Comparison of ENCODE assay signal across 31 cellular contexts in the genomic region with DNA sequence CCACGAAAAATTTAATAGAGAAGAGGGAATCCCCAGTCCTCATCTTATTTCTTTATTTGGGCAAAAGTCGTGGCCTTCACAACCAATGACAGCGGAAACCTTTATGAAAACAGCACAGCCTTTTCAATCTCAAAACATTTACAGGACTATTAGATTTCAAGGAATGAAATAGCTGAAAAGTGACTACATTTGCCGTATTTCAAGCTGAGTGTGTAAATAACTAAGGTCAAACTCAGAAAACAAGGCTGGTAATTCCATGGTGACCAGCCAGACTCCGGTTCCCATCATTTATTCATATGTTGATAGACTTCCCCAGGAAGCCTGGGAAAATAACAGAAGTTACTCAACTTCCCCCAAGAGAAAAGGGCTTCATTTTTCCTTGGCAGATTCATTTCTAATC.
DNase-seq lines count a peak whose midpoint lies in the region; ATAC-seq, FAIRE-seq and TF ChIP-seq lines count a peak whose summit lies in the region.
"Had no signal": no experiment of that assay in that cellular context is flagged by ENCODE, and none has a peak within 500 bp of the region (broad histone marks: within the 10 kb centered on the region; RNA-seq: fewer than 3 reads in every experiment).

No MANE protein-coding gene starts in this region.

- WGBS in H9 (ENCODE audit: extremely low coverage, insufficient read length, low lambda C conversion rate), result no CpG with 5 or more reads among the region's 5 CpGs
- WGBS in H1 (ENCODE audit: extremely low coverage in 1 of 2, insufficient coverage in 1 of 2, insufficient read length in 1 of 2, insufficient replicate concordance in 2 of 2, low coverage in 1 of 2, low lambda C conversion rate in 2 of 2, missing lambda C conversion rate in 1 of 2), 2 experiments, result 41% methylated on average over 5 of the region's 5 CpGs; no CpG with 5 or more reads in 1 of the 2 experiments

- H3K27ac ChIP-seq in H9 (ENCODE audit: insufficient read length, low read depth, low read length) (no peak overlapping the region), H1 (ENCODE audit: low read depth, low read length) (no peak overlapping the region), iPS-18a (ENCODE audit: low read length) (peak overlapping the region; percentile 27), gastrocnemius medialis (peak overlapping the region in 2 of 4 donors; percentile 34 to 35)
- H3K27ac ChIP-seq: A549, epithelial cell of prostate, prostate gland had no signal

- intact Hi-C loops in gastrocnemius medialis (cut with DNase I; ENCODE audit: low total_unique reads), result no loop called here

- no peak for DNase-seq in H9
- no peak for DNase-seq in H1 (ENCODE audit: low read depth in 1 of 2, low spot score in 2 of 2)
- DNase-seq in gastrocnemius medialis, result no peak
- DNase-seq in endothelial cell (ENCODE audit: low spot score), result no peak
- no peak for DNase-seq in H54 (ENCODE audit: insufficient read length, low spot score)
- no peak for DNase-seq in NCI-H526 (lab: John Stamatoyannopoulos, UW)
- DNase-seq: activated T-cell treated with anti-CD3 and anti-CD28 coated beads, Interleukin-2, amount 50 U/mL, for 1 hour; BE2C; DMS79; foreskin fibroblast; hippocampal formation; mesendoderm; naive thymus-derived CD4-positive, alpha-beta T cell; NCI-H1048; NCI-H1930; NCI-H2227 treated with DMSO at 0.1 percent for 48 hours; SHP77 treated with DMSO at 0.1 percent for 48 hours; small intestine; stimulated activated CD4-positive, alpha-beta T cell treated with anti-CD3 and anti-CD28 coated beads, Interleukin-4, amount 100 ng/mL, for 1 hour; stimulated activated naive CD8-positive, alpha-beta T cell treated with anti-CD3 and anti-CD28 coated beads, Interleukin-15, Interleukin-2, amounts not matched to agents 100 U/mL and 50 U/mL, for 24 hours; transverse colon had no signal

- H3K36me3 ChIP-seq in H1 (ENCODE audit: control insufficient read depth in 2 of 4, insufficient read depth in 4 of 4, low read length in 3 of 4) (no peaks in the 10 kb centered on the region), iPS-18a (ENCODE audit: control insufficient read depth, low read depth, low read length) (no peaks in the 10 kb centered on the region), gastrocnemius medialis (no peaks in the 10 kb centered on the region)
- H3K36me3 ChIP-seq: BE2C, prostate gland, transverse colon had no signal

- no peaks in the 10 kb centered on the region; a peak in 1 of 7 replicates for H3K36me3 Mint-ChIP-seq in H9 (ENCODE audit: insufficient read depth in 1 of 3, low read depth in 3 of 3)
- no peaks in the 10 kb centered on the region for H3K36me3 Mint-ChIP-seq in endothelial cell (ENCODE audit: low read depth, unreplicated experiment)
- H3K36me3 Mint-ChIP-seq in stimulated activated memory B cell treated with anti-CD40 and anti-IgM and Interleukin-4, amounts not matched to agents 10 μg/mL and 1 μg/mL and 100 μg/mL, for 72 hours, result no peaks in the 10 kb centered on the region
- H3K36me3 Mint-ChIP-seq: naive thymus-derived CD4-positive, alpha-beta T cell had no signal

- H3K4ac ChIP-seq in H9 (ENCODE audit: low read depth, low read length), result no peak overlapping the region
- no peak overlapping the region for H3K4ac ChIP-seq in H1 (replicated peaks; ENCODE audit: insufficient read length, low read depth, low read length)

- H3K79me1 ChIP-seq in H9 (ENCODE audit: insufficient read depth, low read depth, low read length, poor library complexity, severe bottlenecking), result no peaks in the 10 kb centered on the region
- H3K79me1 ChIP-seq in H1 (ENCODE audit: low read depth, low read length), result no peaks in the 10 kb centered on the region

- H3K4me1 Mint-ChIP-seq in H9 (peaks cover 22 to 34% of the 10 kb centered on the region in 2 experiments), endothelial cell (ENCODE audit: unreplicated experiment) (no peaks in the 10 kb centered on the region)
- H3K4me1 Mint-ChIP-seq in stimulated activated memory B cell treated with anti-CD40 and anti-IgM and Interleukin-4, amounts not matched to agents 10 μg/mL and 1 μg/mL and 100 μg/mL, for 72 hours, result no peaks in the 10 kb centered on the region
- H3K4me1 Mint-ChIP-seq: naive thymus-derived CD4-positive, alpha-beta T cell had no signal

- no peak overlapping the region for H3K56ac ChIP-seq in H9 (ENCODE audit: insufficient read length, low read depth, low read length)
- no peak overlapping the region for H3K56ac ChIP-seq in H1 (replicated peaks; ENCODE audit: insufficient read length, low read depth, low read length)

- H3K79me2 ChIP-seq in H9 (ENCODE audit: insufficient read depth, low read length) (no peaks in the 10 kb centered on the region), H1 (ENCODE audit: control insufficient read depth in 1 of 2, insufficient read depth in 2 of 2, low read length in 2 of 2) (no peaks in the 10 kb centered on the region)

- H3K18ac ChIP-seq in H9 (ENCODE audit: insufficient read length, low read depth, low read length) (no peak overlapping the region), H1 (ENCODE audit: extremely low read depth, low read length) (no peak overlapping the region)

- peak; percentile 30 to 65 for ATAC-seq in gastrocnemius medialis
- ATAC-seq in stimulated activated memory B cell treated with anti-CD40 and anti-IgM and Interleukin-4, amounts not matched to agents 10 μg/mL and 1 μg/mL and 100 μg/mL, for 72 hours, result no peak
- ATAC-seq: A549; GM12878; naive thymus-derived CD4-positive, alpha-beta T cell; stimulated activated naive CD8-positive, alpha-beta T cell treated with anti-CD3 and anti-CD28 coated beads, Interleukin-15, Interleukin-2, amounts not matched to agents 100 U/mL and 50 U/mL, for 24 hours had no signal

- H3K9ac ChIP-seq in H9 (ENCODE audit: extremely low read depth, insufficient read length, low read length) (no peak overlapping the region), H1 (replicated peaks in 1 of 4; ENCODE audit: extremely low read depth in 1 of 4, low read depth in 3 of 4, low read length in 3 of 4) (no peak overlapping the region), iPS-18a (ENCODE audit: low read length) (no peak overlapping the region)

- TF ChIP-seq CTCF in H9 (conservative IDR thresholded peaks at IDR 0.05) (no peak), H1 (IDR thresholded peaks at IDR 0.05; ENCODE audit: control extremely low read depth in 1 of 3, insufficient read depth in 1 of 3, low read depth in 1 of 3, low read length in 3 of 3) (no peak), gastrocnemius medialis (IDR thresholded peaks at IDR 0.05 in 4 of 5, conservative IDR thresholded peaks at IDR 0.05 in 1 of 5) (no peak), endothelial cell (IDR thresholded peaks at IDR 0.05; ENCODE audit: unreplicated experiment) (no peak)

- peaks cover 0 to 3% of the 10 kb centered on the region in 2 experiments; a peak in 2 of 5 replicates for H3K9me3 Mint-ChIP-seq in H9
- H3K9me3 Mint-ChIP-seq in endothelial cell (ENCODE audit: unreplicated experiment), result no peaks in the 10 kb centered on the region
- H3K9me3 Mint-ChIP-seq in stimulated activated memory B cell treated with anti-CD40 and anti-IgM and Interleukin-4, amounts not matched to agents 10 μg/mL and 1 μg/mL and 100 μg/mL, for 72 hours, result no peaks in the 10 kb centered on the region
- H3K9me3 Mint-ChIP-seq: naive thymus-derived CD4-positive, alpha-beta T cell had no signal

- POLR2A ChIA-PET in H1 (lab: Charles Lee; ENCODE audit: partially characterized antibody), result no interaction called here

- CTCF ChIA-PET in H1 (lab: Charles Lee; ENCODE audit: partially characterized antibody), result no interaction called here

- no peaks in the 10 kb centered on the region for H3K27me3 ChIP-seq in H9 (ENCODE audit: insufficient read depth, low read length)
- no peaks in the 10 kb centered on the region for H3K27me3 ChIP-seq in H1 (replicated peaks in 1 of 4; ENCODE audit: control insufficient read depth in 3 of 4, extremely low read depth in 1 of 4, insufficient read depth in 3 of 4, low read length in 3 of 4)
- H3K27me3 ChIP-seq in iPS-18a (ENCODE audit: control insufficient read depth, insufficient read depth, low read length), result no peaks in the 10 kb centered on the region
- no peaks in the 10 kb centered on the region for H3K27me3 ChIP-seq in gastrocnemius medialis
- H3K27me3 ChIP-seq: BE2C, transverse colon had no signal

- no peak overlapping the region for H2BK120ac ChIP-seq in H9 (ENCODE audit: low read depth, low read length, poor library complexity, severe bottlenecking)
- H2BK120ac ChIP-seq in H1 (replicated peaks; ENCODE audit: low read depth, low read length), result no peak overlapping the region

- H4K20me1 ChIP-seq in H9 (ENCODE audit: control insufficient read depth, insufficient read depth, insufficient read length), result no peaks in the 10 kb centered on the region
- no peaks in the 10 kb centered on the region for H4K20me1 ChIP-seq in H1 (replicated peaks in 1 of 2; ENCODE audit: control insufficient read depth in 1 of 2, insufficient read depth in 2 of 2, low read length in 2 of 2)

- H4K5ac ChIP-seq in H9 (ENCODE audit: insufficient read length, low read depth, low read length) (no peak overlapping the region), H1 (ENCODE audit: insufficient read length, low read depth, low read length) (no peak overlapping the region)

- H2BK20ac ChIP-seq in H9 (ENCODE audit: low read depth, low read length, poor library complexity, severe bottlenecking) (no peak overlapping the region), H1 (ENCODE audit: low read length) (no peak overlapping the region)

- TF ChIP-seq RAD21 in H1 (IDR thresholded peaks at IDR 0.05 in 1 of 2, conservative IDR thresholded peaks at IDR 0.05 in 1 of 2; ENCODE audit: low read depth in 2 of 2, low read length in 2 of 2), result no peak

- H2BK12ac ChIP-seq in H9 (ENCODE audit: insufficient read length, low read depth, low read length) (no peak overlapping the region), H1 (ENCODE audit: low read depth, low read length) (no peak overlapping the region)

- H3K9me3 ChIP-seq in H9 (ENCODE audit: control insufficient read depth, low read depth, low read length) (no peaks in the 10 kb centered on the region), H1 (ENCODE audit: insufficient read depth in 2 of 2, low read depth in 1 of 2, low read length in 1 of 2) (no peaks in the 10 kb centered on the region), iPS-18a (ENCODE audit: control insufficient read depth, low read depth, low read length) (no peaks in the 10 kb centered on the region), gastrocnemius medialis (no peaks in the 10 kb centered on the region)
- H3K9me3 ChIP-seq: A549, BE2C, prostate gland, transverse colon had no signal

- no peak for TF ChIP-seq EP300 in H1 (IDR thresholded peaks at IDR 0.05; ENCODE audit: borderline replicate concordance in 1 of 2, low read depth in 2 of 2, low read length in 2 of 2)

- H2BK5ac ChIP-seq in H9 (ENCODE audit: insufficient read length, low read length) (no peak overlapping the region), H1 (ENCODE audit: low read depth, low read length) (no peak overlapping the region)

- H2BK15ac ChIP-seq in H9 (ENCODE audit: low read depth, low read length) (no peak overlapping the region), H1 (ENCODE audit: low read length) (no peak overlapping the region)

- peak overlapping the region; percentile 30 to 92 (median 73); a peak in 3 of 7 replicates for H3K27ac Mint-ChIP-seq in H9
- H3K27ac Mint-ChIP-seq in endothelial cell (ENCODE audit: unreplicated experiment), result no peak overlapping the region
- no peak overlapping the region for H3K27ac Mint-ChIP-seq in stimulated activated memory B cell treated with anti-CD40 and anti-IgM and Interleukin-4, amounts not matched to agents 10 μg/mL and 1 μg/mL and 100 μg/mL, for 72 hours
- H3K27ac Mint-ChIP-seq: dendritic cell treated with granulocyte-macrophage colony-stimulating factor and Interleukin-4, amounts not matched to agents 40 ng/mL and 50 ng/mL, for 4 days; naive thymus-derived CD4-positive, alpha-beta T cell had no signal

- no peak overlapping the region for H2AK5ac ChIP-seq in H9 (ENCODE audit: insufficient read length, low read length)
- H2AK5ac ChIP-seq in H1 (ENCODE audit: low read depth, low read length), result no peak overlapping the region

- H3K4me1 ChIP-seq in H9 (ENCODE audit: insufficient read depth, low read length) (peaks cover 7% of the 10 kb centered on the region; the same call in 1 of the 2 replicates), H1 (replicated peaks in 1 of 4; ENCODE audit: control insufficient read depth in 3 of 4, insufficient read depth in 4 of 4, low read length in 3 of 4) (peaks cover 0 to 9% (median 3%) of the 10 kb centered on the region in 4 experiments; a peak in 4 of 7 replicates), iPS-18a (ENCODE audit: control insufficient read depth, low read depth, low read length) (peaks cover 21% of the 10 kb centered on the region), gastrocnemius medialis (no peaks in the 10 kb centered on the region)
- H3K4me1 ChIP-seq: A549, BE2C, prostate gland, transverse colon had no signal

- no peak overlapping the region for H3K14ac ChIP-seq in H9 (ENCODE audit: insufficient read depth, low read length)
- no peak overlapping the region for H3K14ac ChIP-seq in H1 (ENCODE audit: insufficient read length)

- H3T11ph ChIP-seq in H9 (ENCODE audit: low read length), result no peak overlapping the region

- no peak overlapping the region for H4K8ac ChIP-seq in H9 (replicated peaks; ENCODE audit: insufficient read length, low read depth, low read length)
- no peak overlapping the region for H4K8ac ChIP-seq in H1 (ENCODE audit: extremely low read depth, insufficient read depth, low read length)

- in situ Hi-C loops in gastrocnemius medialis (cut with MboI; ENCODE audit: low sequenced_read_pairs in 4 of 4), result no loop called here

- H2AFZ ChIP-seq in H9 (ENCODE audit: low read length) (no peak overlapping the region), H1 (ENCODE audit: low read length) (no peak overlapping the region)

- no peak overlapping the region for H4K91ac ChIP-seq in H9 (ENCODE audit: insufficient read length, low read depth, low read length)
- H4K91ac ChIP-seq in H1 (replicated peaks; ENCODE audit: insufficient read length, low read length), result no peak overlapping the region

- H3K23me2 ChIP-seq in H9 (ENCODE audit: insufficient read length, low read depth, low read length, poor library complexity, severe bottlenecking) (no peaks in the 10 kb centered on the region), H1 (ENCODE audit: low read depth, low read length) (no peaks in the 10 kb centered on the region)

- H3K4me3 ChIP-seq in H1 (ENCODE audit: extremely low read depth in 1 of 4, insufficient read depth in 2 of 4, low read depth in 3 of 4, low read length in 4 of 4) (peak overlapping the region in 1 of 4 experiments; percentile 13; a peak in 1 of 8 replicates), iPS-18a (ENCODE audit: low read length) (peak overlapping the region; percentile 39), gastrocnemius medialis (no peak overlapping the region)
- H3K4me3 ChIP-seq: A549, GM12878, prostate gland, transverse colon had no signal

- H3K23ac ChIP-seq in H9 (ENCODE audit: insufficient read length, low read depth, low read length) (no peak overlapping the region), H1 (ENCODE audit: insufficient read length) (no peak overlapping the region)

- no peak for FAIRE-seq in H1 (lab: Jason Lieb, UNC)
- FAIRE-seq in H54 (lab: Jason Lieb, UNC), result no peak
- FAIRE-seq: A549, bronchial epithelial cell, GM12878, HTR-8/SVneo, keratinocyte, small intestine had no signal

- no peak overlapping the region for H3K4me3 Mint-ChIP-seq in H9
- no peak overlapping the region for H3K4me3 Mint-ChIP-seq in endothelial cell (ENCODE audit: unreplicated experiment)
- no peak overlapping the region for H3K4me3 Mint-ChIP-seq in stimulated activated memory B cell treated with anti-CD40 and anti-IgM and Interleukin-4, amounts not matched to agents 10 μg/mL and 1 μg/mL and 100 μg/mL, for 72 hours
- H3K4me3 Mint-ChIP-seq: dendritic cell treated with granulocyte-macrophage colony-stimulating factor and Interleukin-4, amounts not matched to agents 40 ng/mL and 50 ng/mL, for 4 days; naive thymus-derived CD4-positive, alpha-beta T cell had no signal

- TF ChIP-seq POLR2A in H1 (IDR thresholded peaks at IDR 0.05; ENCODE audit: control extremely low read depth in 1 of 2, low read depth in 2 of 2, low read length in 2 of 2) (no peak), gastrocnemius medialis (IDR thresholded peaks at IDR 0.05) (no peak), H54 (IDR thresholded peaks at IDR 0.05; ENCODE audit: low read depth, low read length) (no peak)

- H3K27me3 Mint-ChIP-seq in H9 (ENCODE audit: low read depth), result no peaks in the 10 kb centered on the region; the same call in 1 of the 2 replicates
- H3K27me3 Mint-ChIP-seq in endothelial cell (ENCODE audit: unreplicated experiment), result peaks cover 1% of the 10 kb centered on the region
- H3K27me3 Mint-ChIP-seq in stimulated activated memory B cell treated with anti-CD40 and anti-IgM and Interleukin-4, amounts not matched to agents 10 μg/mL and 1 μg/mL and 100 μg/mL, for 72 hours, result no peaks in the 10 kb centered on the region
- H3K27me3 Mint-ChIP-seq: dendritic cell treated with granulocyte-macrophage colony-stimulating factor and Interleukin-4, amounts not matched to agents 40 ng/mL and 50 ng/mL, for 4 days had no signal

- H3K4me2 ChIP-seq in H9 (ENCODE audit: insufficient read depth, insufficient read length, low read length) (no peak overlapping the region), H1 (ENCODE audit: insufficient read depth in 1 of 2, low read depth in 2 of 2, low read length in 2 of 2) (peak overlapping the region; percentile 44 to 45; a peak in 2 of 4 replicates)
- H3K4me2 ChIP-seq: A549 had no signal

Comparison
In these comparisons a context has a peak if more than half of its experiments do, and no peak if none do; other contexts are left out.
1. H3K27ac Mint-ChIP-seq: peak in H9 (3 of 3); none in endothelial cell (single experiment) and stimulated activated memory B cell treated with anti-CD40 and anti-IgM and Interleukin-4, amounts not matched to agents 10 μg/mL and 1 μg/mL and 100 μg/mL, for 72 hours (single experiment).